In the genomic region with DNA sequence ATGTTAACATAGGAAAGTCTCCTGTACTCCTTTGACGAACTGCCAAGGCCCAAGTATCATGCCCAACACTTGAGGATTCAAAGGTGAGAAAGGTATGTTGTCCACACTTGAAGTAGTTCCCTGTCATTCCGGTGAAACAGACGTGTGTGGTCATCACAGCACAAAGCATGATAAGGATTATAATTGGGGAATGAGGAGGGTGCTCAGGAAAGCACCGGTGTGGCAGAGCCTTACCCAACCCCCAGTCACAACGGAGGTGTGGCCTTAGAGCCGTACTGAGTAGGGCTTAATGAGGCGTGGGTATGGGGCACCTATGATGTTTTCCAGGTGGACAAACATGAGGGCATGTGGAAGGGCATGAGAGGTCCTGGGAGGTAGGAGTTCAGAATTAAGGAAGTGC, we compare ENCODE assay signal across 29 cellular contexts.
"Had no signal": no experiment of that assay in that cellular context is flagged by ENCODE, and none has a peak within 500 bp of the region (broad histone marks: within the 10 kb centered on the region; RNA-seq: fewer than 3 reads in every experiment).

No MANE protein-coding gene starts in this region.

- H3K4me1 ChIP-seq: adrenal gland, body of pancreas had no signal

- ATAC-seq: activated CD4-positive, alpha-beta T cell treated with anti-CD3 and anti-CD28 coated beads for 36 hours; activated CD8-positive, alpha-beta memory T cell treated with anti-CD3 and anti-CD28 coated beads, Interleukin-2, amount 10 ng/mL, durations not matched to agents 7 days and 5 days; activated CD8-positive, alpha-beta T cell treated with anti-CD3 and anti-CD28 coated beads, Interleukin-2, amount 10 ng/mL, durations not matched to agents 7 days and 5 days; activated naive CD8-positive, alpha-beta T cell treated with anti-CD3 and anti-CD28 coated beads, Interleukin-2, amount 50 U/mL, for 24 hours; body of pancreas; esophagus mucosa had no signal

- H3K4me3 ChIP-seq: adrenal gland, body of pancreas had no signal

- H3K4me1 Mint-ChIP-seq: activated CD4-positive, alpha-beta T cell treated with anti-CD3 and anti-CD28 coated beads for 36 hours; activated CD4-positive, alpha-beta T cell treated with anti-CD3 and anti-CD28 coated beads, Interleukin-2, amount 10 ng/mL, durations not matched to agents 24 days and 14 days; activated CD8-positive, alpha-beta memory T cell treated with anti-CD3 and anti-CD28 coated beads, Interleukin-2, amount 10 ng/mL, durations not matched to agents 7 days and 5 days; activated naive CD4-positive, alpha-beta T cell treated with anti-CD3 and anti-CD28 coated beads, Interleukin-2, amount 50 U/mL, for 24 hours; activated naive CD8-positive, alpha-beta T cell treated with anti-CD3 and anti-CD28 coated beads for 36 hours; activated naive CD8-positive, alpha-beta T cell treated with anti-CD3 and anti-CD28 coated beads, Interleukin-2, amount 50 U/mL, for 24 hours had no signal

- H3K36me3 ChIP-seq: adrenal gland had no signal

- H3K27ac Mint-ChIP-seq: activated CD4-positive, alpha-beta memory T cell treated with anti-CD3 and anti-CD28 coated beads for 36 hours; activated CD4-positive, alpha-beta T cell treated with anti-CD3 and anti-CD28 coated beads for 36 hours; activated CD4-positive, alpha-beta T cell treated with anti-CD3 and anti-CD28 coated beads, Interleukin-2, amount 10 ng/mL, durations not matched to agents 24 days and 14 days; activated CD8-positive, alpha-beta memory T cell treated with anti-CD3 and anti-CD28 coated beads, Interleukin-2, amount 10 ng/mL, durations not matched to agents 7 days and 5 days; activated CD8-positive, alpha-beta T cell treated with anti-CD3 and anti-CD28 coated beads, Interleukin-2, amount 10 ng/mL, durations not matched to agents 7 days and 5 days; activated naive CD4-positive, alpha-beta T cell treated with anti-CD3 and anti-CD28 coated beads for 36 hours; activated naive CD4-positive, alpha-beta T cell treated with anti-CD3 and anti-CD28 coated beads, Interleukin-2, amount 50 U/mL, for 24 hours; activated naive CD8-positive, alpha-beta T cell treated with anti-CD3 and anti-CD28 coated beads for 36 hours; activated naive CD8-positive, alpha-beta T cell treated with anti-CD3 and anti-CD28 coated beads, Interleukin-2, amount 50 U/mL, for 24 hours; activated T-helper 1 cell treated with anti-CD3 and anti-CD28 coated beads, Interleukin-12 subunit alpha, Interleukin-12 subunit beta, Interleukin-2, Interleukin-4 antibody, amounts not matched to agents 30 ng/mL and 10 ng/mL and 1 ng/mL, durations not matched to agents 14 hours and 24 hours and 36 hours; activated T-helper 2 cell treated with anti-CD3 and anti-CD28 coated beads, Interferon-gamma antibody, Interleukin-2, Interleukin-4, amounts not matched to agents 10 μg/mL and 5 μg/mL and 100 μg/mL, durations not matched to agents 14 hours and 24 hours and 36 hours had no signal

- H3K36me3 Mint-ChIP-seq: activated CD4-positive, alpha-beta memory T cell treated with anti-CD3 and anti-CD28 coated beads for 36 hours; activated CD8-positive, alpha-beta memory T cell treated with anti-CD3 and anti-CD28 coated beads, Interleukin-2, amount 10 ng/mL, durations not matched to agents 7 days and 5 days; activated naive CD4-positive, alpha-beta T cell treated with anti-CD3 and anti-CD28 coated beads, Interleukin-2, amount 50 U/mL, for 24 hours; activated naive CD8-positive, alpha-beta T cell treated with anti-CD3 and anti-CD28 coated beads for 36 hours had no signal

- H3K9me3 ChIP-seq: adrenal gland had no signal

- H3K9me3 Mint-ChIP-seq: activated CD4-positive, alpha-beta T cell treated with anti-CD3 and anti-CD28 coated beads, Interleukin-2, amount 10 ng/mL, durations not matched to agents 24 days and 14 days; activated T-helper 1 cell treated with anti-CD3 and anti-CD28 coated beads, Interleukin-12 subunit alpha, Interleukin-12 subunit beta, Interleukin-2, Interleukin-4 antibody, amounts not matched to agents 30 ng/mL and 10 ng/mL and 1 ng/mL, durations not matched to agents 14 hours and 24 hours and 36 hours; activated T-helper 2 cell treated with anti-CD3 and anti-CD28 coated beads, Interferon-gamma antibody, Interleukin-2, Interleukin-4, amounts not matched to agents 10 μg/mL and 5 μg/mL and 100 μg/mL, durations not matched to agents 14 hours and 24 hours and 36 hours had no signal

- H3K27me3 ChIP-seq: adrenal gland, body of pancreas had no signal

- H3K27ac ChIP-seq: adrenal gland, body of pancreas had no signal

- DNase-seq: activated CD4-positive, alpha-beta memory T cell treated with anti-CD3 and anti-CD28 coated beads for 36 hours; activated CD4-positive, alpha-beta T cell treated with anti-CD3 and anti-CD28 coated beads for 36 hours; activated CD4-positive, alpha-beta T cell treated with anti-CD3 and anti-CD28 coated beads, Interleukin-2, amount 10 ng/mL, durations not matched to agents 24 days and 14 days; activated CD4-positive, CD25-positive, alpha-beta regulatory T cell; activated CD4-positive, CD25-positive, alpha-beta regulatory T cell treated with anti-CD3 and anti-CD28 coated beads, Interleukin-2, amount 50 U/mL, for 72 hours; activated CD8-positive, alpha-beta memory T cell treated with anti-CD3 and anti-CD28 coated beads, Interleukin-2, amount 10 ng/mL, durations not matched to agents 7 days and 5 days; activated CD8-positive, alpha-beta memory T cell treated with anti-CD3 and anti-CD28 coated beads, Interleukin-2, amount 50 U/mL, for 4 hours; activated CD8-positive, alpha-beta T cell treated with anti-CD3 and anti-CD28 coated beads, Interleukin-2, amount 10 ng/mL, durations not matched to agents 7 days and 5 days; activated effector memory CD4-positive, alpha-beta T cell treated with anti-CD3 and anti-CD28 coated beads, Interleukin-2, amount 50 U/mL, for 16 hours; activated naive CD4-positive, alpha-beta T cell treated with anti-CD3 and anti-CD28 coated beads for 36 hours; activated naive CD8-positive, alpha-beta T cell treated with anti-CD3 and anti-CD28 coated beads for 36 hours; activated naive CD8-positive, alpha-beta T cell treated with anti-CD3 and anti-CD28 coated beads, Interleukin-2, amount 50 U/mL, for 24 hours; activated T-cell treated with anti-CD3 and anti-CD28 coated beads, Interleukin-2, amount 50 U/mL, for 1 hour; activated T-cell treated with anti-CD3 and anti-CD28 coated beads, Interleukin-2, amount 50 U/mL, for 48 hours; adrenal gland; amygdala; aorta; body of pancreas; caudate nucleus; cortex of kidney; effector CD8-positive, alpha-beta T cell; foreskin fibroblast; glutamatergic neuron; T-helper 1 cell; T-helper 2 cell had no signal

- H3K4me3 Mint-ChIP-seq: activated CD4-positive, alpha-beta memory T cell treated with anti-CD3 and anti-CD28 coated beads for 36 hours; activated CD4-positive, alpha-beta T cell treated with anti-CD3 and anti-CD28 coated beads for 36 hours; activated CD4-positive, alpha-beta T cell treated with anti-CD3 and anti-CD28 coated beads, Interleukin-2, amount 10 ng/mL, durations not matched to agents 24 days and 14 days; activated CD8-positive, alpha-beta memory T cell treated with anti-CD3 and anti-CD28 coated beads, Interleukin-2, amount 10 ng/mL, durations not matched to agents 7 days and 5 days; activated CD8-positive, alpha-beta T cell treated with anti-CD3 and anti-CD28 coated beads, Interleukin-2, amount 10 ng/mL, durations not matched to agents 7 days and 5 days; activated naive CD4-positive, alpha-beta T cell treated with anti-CD3 and anti-CD28 coated beads for 36 hours; activated naive CD4-positive, alpha-beta T cell treated with anti-CD3 and anti-CD28 coated beads, Interleukin-2, amount 50 U/mL, for 24 hours; activated naive CD8-positive, alpha-beta T cell treated with anti-CD3 and anti-CD28 coated beads for 36 hours; activated naive CD8-positive, alpha-beta T cell treated with anti-CD3 and anti-CD28 coated beads, Interleukin-2, amount 50 U/mL, for 24 hours; activated T-helper 1 cell treated with anti-CD3 and anti-CD28 coated beads, Interleukin-12 subunit alpha, Interleukin-12 subunit beta, Interleukin-2, Interleukin-4 antibody, amounts not matched to agents 30 ng/mL and 10 ng/mL and 1 ng/mL, durations not matched to agents 14 hours and 24 hours and 36 hours had no signal

- H3K27me3 Mint-ChIP-seq: activated naive CD8-positive, alpha-beta T cell treated with anti-CD3 and anti-CD28 coated beads for 36 hours had no signal
